Comparison of ENCODE assay signal across 5 cellular contexts in the genomic region with DNA sequence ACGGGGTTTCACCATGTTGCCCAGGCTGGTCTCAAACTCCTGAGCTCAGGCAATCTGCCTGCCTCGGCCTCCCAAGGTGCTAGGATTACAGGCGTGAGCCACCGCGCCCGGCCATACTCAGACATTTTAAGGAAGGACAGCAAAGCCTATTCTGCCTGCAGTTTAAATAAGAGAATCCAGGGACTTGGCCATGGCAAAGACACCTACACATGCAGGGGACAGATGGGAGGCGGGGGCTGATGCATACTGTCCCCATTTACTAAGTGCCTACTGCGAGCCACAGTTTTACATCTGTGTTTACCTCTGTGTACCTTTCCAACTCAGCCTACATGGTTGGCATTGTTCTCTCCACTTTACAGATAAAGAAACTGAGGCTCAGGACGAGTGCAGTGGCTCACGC. TPM values are rescaled to one million over a fixed set of nuclear protein-coding genes. Genes with fewer than 3 reads are reported as not detected.
"Had no signal": no experiment of that assay in that cellular context is flagged by ENCODE, and none has a peak within 500 bp of the region (broad histone marks: within the 10 kb centered on the region; RNA-seq: fewer than 3 reads in every experiment).

No MANE protein-coding gene starts in this region.

- DNase-seq: H9, HCEC 1CT, IMR-90 had no signal

- H3K4me1 Mint-ChIP-seq: GM23338, H9 had no signal

- H3K4me3 Mint-ChIP-seq: GM23338, H9 had no signal

- ATAC-seq: GM23338, K562 had no signal

- H3K4me3 ChIP-seq: GM23338, K562 had no signal

- H3K27ac Mint-ChIP-seq: GM23338, H9 had no signal

RNA-seq across cellular contexts. Expression of a gene that starts 25.4 kb away (rescaled TPM):
- total RNA-seq: IMR-90, K562 had no signal
